In the genomic region with DNA sequence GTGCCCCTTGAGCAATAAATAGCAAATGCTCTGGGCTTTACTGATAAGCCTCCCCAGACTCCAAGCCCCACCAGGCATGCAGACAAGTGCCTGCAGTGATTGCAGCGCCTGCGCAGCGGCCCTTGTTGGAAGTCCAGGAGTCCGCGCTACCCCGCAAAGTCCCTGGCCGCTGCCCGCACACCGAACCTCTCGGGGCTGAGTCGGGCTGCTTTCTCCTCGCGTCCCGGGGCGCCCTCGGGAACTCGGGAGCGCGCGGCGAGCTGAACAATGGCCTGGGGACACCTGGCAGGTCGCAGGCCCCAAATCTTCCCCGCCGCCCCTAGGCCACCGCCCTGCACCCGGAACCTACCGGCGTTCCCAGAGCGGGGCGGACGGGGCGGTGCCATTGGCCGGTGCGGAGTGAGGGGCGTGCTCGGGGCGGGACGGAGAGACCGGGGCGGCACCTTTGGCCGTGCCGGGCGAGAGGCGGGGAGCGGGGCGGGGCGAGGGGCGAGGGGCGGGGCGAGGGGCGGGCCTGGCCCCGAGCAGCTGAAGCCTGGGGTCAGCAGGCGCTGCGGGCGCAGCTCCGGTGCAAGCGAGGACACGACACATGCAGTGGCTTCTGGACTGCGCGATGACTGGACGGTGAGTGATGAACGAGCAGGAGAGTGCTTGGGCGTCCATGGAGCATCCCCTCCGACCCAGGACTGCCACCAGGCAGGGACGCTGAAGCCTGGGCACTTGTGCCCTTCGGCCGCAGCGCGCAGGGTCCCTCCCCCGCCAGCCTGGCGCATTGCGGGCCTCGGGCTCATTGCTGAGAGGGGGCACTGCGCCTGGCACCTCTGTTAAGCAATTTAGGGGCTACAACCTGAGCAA, we compare ENCODE assay signal across 8 cellular contexts. TPM values are rescaled to one million over a fixed set of nuclear protein-coding genes. Genes with fewer than 3 reads are reported as not detected.
DNase-seq lines count a peak whose midpoint lies in the region; ATAC-seq and TF ChIP-seq lines count a peak whose summit lies in the region.

A gene with protein sequence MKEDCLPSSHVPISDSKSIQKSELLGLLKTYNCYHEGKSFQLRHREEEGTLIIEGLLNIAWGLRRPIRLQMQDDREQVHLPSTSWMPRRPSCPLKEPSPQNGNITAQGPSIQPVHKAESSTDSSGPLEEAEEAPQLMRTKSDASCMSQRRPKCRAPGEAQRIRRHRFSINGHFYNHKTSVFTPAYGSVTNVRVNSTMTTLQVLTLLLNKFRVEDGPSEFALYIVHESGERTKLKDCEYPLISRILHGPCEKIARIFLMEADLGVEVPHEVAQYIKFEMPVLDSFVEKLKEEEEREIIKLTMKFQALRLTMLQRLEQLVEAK (plus strand): TSS at position 560 of the 855 bp plus-strand sequence. CDS start 10,401 bp downstream, outside the sequence.

- CTCF ChIA-PET in BJ (lab: Yijun Ruan, JAX) = interaction anchor here (0.6 to 0.9 kb wide), 2 partner anchors 13 to 22 kb away, joined by 4 read pairs; no protein-coding TSS in a partner anchor
- CTCF ChIA-PET in activated CD4-positive, alpha-beta memory T cell treated with anti-CD3 and anti-CD28 coated beads for 36 hours (lab: Charles Lee) = interaction anchor here (1.1 kb wide), 1 partner anchor 27 kb away, joined by 5 read pairs; no protein-coding TSS in a partner anchor

- H3K36me3 ChIP-seq in BJ (ENCODE audit: control insufficient read depth, insufficient read depth, low read length) (no peaks in the 10 kb centered on the region), duodenal mucosa (ENCODE audit: control insufficient read depth in 1 of 2, insufficient read depth in 2 of 2, low read length in 2 of 2) (peaks cover 0 to 12% of the 10 kb centered on the region in 2 donors), lower lobe of right lung (peaks cover 13% of the 10 kb centered on the region)

- peak within 1 kb of the TSS; percentile 80 to 86 for H3K9ac ChIP-seq in duodenal mucosa (ENCODE audit: low read depth in 1 of 2, low read length in 2 of 2)

- H3K4me3 ChIP-seq in BJ (ENCODE audit: low read depth, low read length) (peak within 1 kb of the TSS; percentile 86), duodenal mucosa (ENCODE audit: low read depth in 1 of 2, low read length in 2 of 2) (peak within 1 kb of the TSS; percentile 86 to 94), lower lobe of right lung (peak within 1 kb of the TSS; percentile 78)

- ATAC-seq in HG03378 (IDR thresholded peaks at IDR 0.05; ENCODE audit: unreplicated experiment) (peak; percentile 75), lower lobe of right lung (peak; percentile 96 to 97)

- H3K27me3 Mint-ChIP-seq in activated CD4-positive, alpha-beta memory T cell treated with anti-CD3 and anti-CD28 coated beads for 36 hours = no peaks in the 10 kb centered on the region

- H3K4me3 Mint-ChIP-seq in activated CD4-positive, alpha-beta memory T cell treated with anti-CD3 and anti-CD28 coated beads for 36 hours = peak within 1 kb of the TSS; percentile 82

- H3K27me3 ChIP-seq in BJ (ENCODE audit: control insufficient read depth, insufficient read depth, low read length) = no peaks in the 10 kb centered on the region
- no peaks in the 10 kb centered on the region for H3K27me3 ChIP-seq in duodenal mucosa (ENCODE audit: control insufficient read depth in 1 of 2, insufficient read depth in 2 of 2, low read length in 2 of 2)
- H3K27me3 ChIP-seq in lower lobe of right lung (ENCODE audit: low read depth) = no peaks in the 10 kb centered on the region

- peak within 1 kb of the TSS; percentile 42 for H3K27ac Mint-ChIP-seq in activated CD4-positive, alpha-beta memory T cell treated with anti-CD3 and anti-CD28 coated beads for 36 hours

- peak within 1 kb of the TSS; percentile 79 for H3K27ac ChIP-seq in duodenal mucosa (ENCODE audit: low read depth, low read length)
- H3K27ac ChIP-seq in lower lobe of right lung = peak within 1 kb of the TSS; percentile 94

- H3K4me1 ChIP-seq in duodenal mucosa (ENCODE audit: control insufficient read depth in 1 of 2, insufficient read depth in 2 of 2, low read length in 2 of 2) (peaks cover 56 to 58% of the 10 kb centered on the region in 2 donors), lower lobe of right lung (peaks cover 62% of the 10 kb centered on the region)

- H3K36me3 Mint-ChIP-seq in activated CD4-positive, alpha-beta memory T cell treated with anti-CD3 and anti-CD28 coated beads for 36 hours = peaks cover 9% of the 10 kb centered on the region

- no peak for TF ChIP-seq CTCF in BJ (IDR thresholded peaks at IDR 0.05; ENCODE audit: insufficient read depth, low read depth, low read length)
- TF ChIP-seq CTCF in lower lobe of right lung (IDR thresholded peaks at IDR 0.05) = no peak

- POLR2A ChIA-PET in BJ (lab: Charles Lee) = interaction anchor here (0.6 kb wide), 1 partner anchor 56 kb away, joined by 3 read pairs; no protein-coding TSS in a partner anchor
- POLR2A ChIA-PET in activated CD4-positive, alpha-beta memory T cell treated with anti-CD3 and anti-CD28 coated beads for 36 hours (lab: Charles Lee) = no interaction called here

- DNase-seq in BJ (ENCODE audit: low read depth) (peak; percentile 13), NCI-H748 (lab: John Stamatoyannopoulos, UW; ENCODE audit: unreplicated experiment) (peak; percentile 78), lower lobe of right lung (peak; percentile 97)
- DNase-seq in activated CD4-positive, alpha-beta memory T cell treated with anti-CD3 and anti-CD28 coated beads for 36 hours = peak; percentile 94
- peak; percentile 83 to 91 (median 84) for DNase-seq in stimulated activated CD4-positive, alpha-beta T cell treated with anti-CD3 and anti-CD28 coated beads, TNF-alpha, amount 100 ng/mL, for 24 hours (ENCODE audit: low read depth in 3 of 3)

- peak; percentile 89 for TF ChIP-seq POLR2A in GM19193 (IDR thresholded peaks at IDR 0.05; ENCODE audit: extremely low read depth, insufficient read depth, insufficient read length)

- peaks cover 3% of the 10 kb centered on the region for H3K9me3 Mint-ChIP-seq in activated CD4-positive, alpha-beta memory T cell treated with anti-CD3 and anti-CD28 coated beads for 36 hours

- H3K9me3 ChIP-seq in duodenal mucosa (ENCODE audit: control insufficient read depth in 1 of 2, low read length in 2 of 2) (no peaks in the 10 kb centered on the region), lower lobe of right lung (no peaks in the 10 kb centered on the region)

- intact Hi-C loops in activated CD4-positive, alpha-beta memory T cell treated with anti-CD3 and anti-CD28 coated beads for 36 hours (cut with micrococcal nuclease) = loop anchor here (1.0 kb wide), 1 partner anchor 15 kb away; no protein-coding TSS in a partner anchor
- intact Hi-C loops in lower lobe of right lung (cut with DNase I) = no loop called here

- peaks cover 14% of the 10 kb centered on the region for H3K4me1 Mint-ChIP-seq in activated CD4-positive, alpha-beta memory T cell treated with anti-CD3 and anti-CD28 coated beads for 36 hours (ENCODE audit: low read depth)

RNA-seq across cellular contexts. Expression of the gene that starts here (rescaled TPM):
- 2.5 and 3.9 TPM in 2 replicates for polyA plus RNA-seq in BJ (2011; rRNA removed)
- 3.0 and 3.6 TPM in 2 replicates for polyA minus RNA-seq in BJ (2011; rRNA and poly(A)+ RNA removed)
- total RNA-seq in activated CD4-positive, alpha-beta memory T cell treated with anti-CD3 and anti-CD28 coated beads for 36 hours = 1 to 10 TPM in 1 of 2 experiments, under 1 TPM in 1; 0.77 to 1.1 TPM
- total RNA-seq in lower lobe of right lung = 49.0 TPM

Comparison
In these comparisons a context has a peak if more than half of its experiments do, and no peak if none do; other contexts are left out.
1. Peak in every context shown above with its lines: DNase-seq, ATAC-seq, H3K4me3 ChIP-seq and H3K27ac ChIP-seq.
2. RNA of the gene that starts here (total RNA-seq): 49.0 TPM in lower lobe of right lung (single experiment); 0.77 to 1.1 TPM in activated CD4-positive, alpha-beta memory T cell treated with anti-CD3 and anti-CD28 coated beads for 36 hours; every median in the first group is over 10 times any median in the second.
3. DNase-seq: peak in every context shown above with its lines; median percentile 97 in lower lobe of right lung; 94 in activated CD4-positive, alpha-beta memory T cell treated with anti-CD3 and anti-CD28 coated beads for 36 hours; 84 in stimulated activated CD4-positive, alpha-beta T cell treated with anti-CD3 and anti-CD28 coated beads, TNF-alpha, amount 100 ng/mL, for 24 hours; 78 in NCI-H748; 13 in BJ.